Comparison of ENCODE assay signal across 8 cellular contexts in genomic region chr13:28719227-28719562, GRCh38. TPM values are rescaled to one million over a fixed set of nuclear protein-coding genes. Genes with fewer than 3 reads are reported as not detected.
DNase-seq lines count a peak whose midpoint lies in the region; ATAC-seq and TF ChIP-seq lines count a peak whose summit lies in the region.

No MANE protein-coding gene starts in this region.

- peak overlapping the region; percentile 97 for H3K4me3 Mint-ChIP-seq in activated CD4-positive, alpha-beta T cell treated with anti-CD3 and anti-CD28 coated beads, Interleukin-2, amount 10 ng/mL, durations not matched to agents 24 days and 14 days

- TF ChIP-seq POLR2A in thyroid gland (IDR thresholded peaks at IDR 0.05) = no peak

- H3K36me3 Mint-ChIP-seq in activated CD4-positive, alpha-beta T cell treated with anti-CD3 and anti-CD28 coated beads, Interleukin-2, amount 10 ng/mL, durations not matched to agents 24 days and 14 days (ENCODE audit: low read depth) = no peaks in the 10 kb centered on the region

- H3K4me3 ChIP-seq in adipocyte (ENCODE audit: low read length) (peak overlapping the region; percentile 87), thyroid gland (replicated peaks in 1 of 3) (peak overlapping the region; percentile 16 to 60 (median 42))

- peak overlapping the region; percentile 86 for H3K27ac Mint-ChIP-seq in activated CD4-positive, alpha-beta T cell treated with anti-CD3 and anti-CD28 coated beads, Interleukin-2, amount 10 ng/mL, durations not matched to agents 24 days and 14 days

- 11 to 13% methylated on average over 9 of the region's 9 CpGs for WGBS in thyroid gland, 2 donors

- H3K27me3 ChIP-seq in adipocyte (replicated peaks; ENCODE audit: control insufficient read depth, insufficient read depth, low read length) = no peaks in the 10 kb centered on the region
- no peaks in the 10 kb centered on the region for H3K27me3 ChIP-seq in thyroid gland

- H3K27me3 Mint-ChIP-seq in activated CD4-positive, alpha-beta T cell treated with anti-CD3 and anti-CD28 coated beads, Interleukin-2, amount 10 ng/mL, durations not matched to agents 24 days and 14 days = peaks cover 7% of the 10 kb centered on the region

- ATAC-seq in left lobe of liver (peak; percentile 2), HG03354 (IDR thresholded peaks at IDR 0.05; ENCODE audit: poor library complexity, severe bottlenecking, unreplicated experiment) (no peak)

- peaks cover 23% of the 10 kb centered on the region for H3K4me1 Mint-ChIP-seq in activated CD4-positive, alpha-beta T cell treated with anti-CD3 and anti-CD28 coated beads, Interleukin-2, amount 10 ng/mL, durations not matched to agents 24 days and 14 days

- TF ChIP-seq CTCF in thyroid gland (IDR thresholded peaks at IDR 0.05) = no peak

- H3K9me3 ChIP-seq in adipocyte (ENCODE audit: control insufficient read depth, low read length) (no peaks in the 10 kb centered on the region), thyroid gland (no peaks in the 10 kb centered on the region)

- no peaks in the 10 kb centered on the region for H3K36me3 ChIP-seq in adipocyte (ENCODE audit: control insufficient read depth, insufficient read depth, low read length, severe bottlenecking)
- no peaks in the 10 kb centered on the region for H3K36me3 ChIP-seq in thyroid gland

- intact Hi-C loops in activated CD4-positive, alpha-beta T cell treated with anti-CD3 and anti-CD28 coated beads, Interleukin-2, amount 10 ng/mL, durations not matched to agents 24 days and 14 days (cut with micrococcal nuclease) = loop anchor here (1.0 kb wide), 1 partner anchor 60 kb away; the partner anchor contains the start of gene POMP
- intact Hi-C loops in thyroid gland (cut with DNase I) = no loop called here

- H3K9ac ChIP-seq in adipocyte (ENCODE audit: low read length) = peak overlapping the region; percentile 81

- peaks cover 25% of the 10 kb centered on the region for H3K4me1 ChIP-seq in adipocyte (ENCODE audit: control insufficient read depth, insufficient read depth, low read length)
- H3K4me1 ChIP-seq in thyroid gland = peaks cover 6 to 15% of the 10 kb centered on the region in 2 donors

- no peak for DNase-seq in activated CD4-positive, alpha-beta T cell treated with anti-CD3 and anti-CD28 coated beads, Interleukin-2, amount 10 ng/mL, durations not matched to agents 24 days and 14 days
- DNase-seq in activated CD4-positive, alpha-beta T cell treated with anti-CD3 and anti-CD28 coated beads, Interleukin-2, amount 50 U/mL, for 1 hour = no peak
- DNase-seq in adipocyte (ENCODE audit: low read depth) = no peak
- DNase-seq in left lobe of liver (ENCODE audit: low spot score) = no peak
- DNase-seq in thyroid gland = no peak
- no peak for DNase-seq in T1000 (lab: John Stamatoyannopoulos, UW)
- no peak for DNase-seq in GM19240 (ENCODE audit: insufficient read length, low spot score)

- peak overlapping the region in 2 of 3 donors; percentile 86 to 89 for H3K27ac ChIP-seq in thyroid gland

- no peaks in the 10 kb centered on the region for H3K9me3 Mint-ChIP-seq in activated CD4-positive, alpha-beta T cell treated with anti-CD3 and anti-CD28 coated beads, Interleukin-2, amount 10 ng/mL, durations not matched to agents 24 days and 14 days

RNA-seq across cellular contexts. Expression of gene SLC46A3, which starts 0.4 kb away (rescaled TPM):
- 3.1 and 3.3 TPM in 2 replicates for total RNA-seq in activated CD4-positive, alpha-beta T cell treated with anti-CD3 and anti-CD28 coated beads, Interleukin-2, amount 10 ng/mL, durations not matched to agents 24 days and 14 days
- total RNA-seq in left lobe of liver (39.2 TPM), thyroid gland (10 to 100 TPM; 16.4 to 28.7 (median 26.8) TPM)
